Comparison of ENCODE assay signal across 11 cellular contexts in the genomic region with DNA sequence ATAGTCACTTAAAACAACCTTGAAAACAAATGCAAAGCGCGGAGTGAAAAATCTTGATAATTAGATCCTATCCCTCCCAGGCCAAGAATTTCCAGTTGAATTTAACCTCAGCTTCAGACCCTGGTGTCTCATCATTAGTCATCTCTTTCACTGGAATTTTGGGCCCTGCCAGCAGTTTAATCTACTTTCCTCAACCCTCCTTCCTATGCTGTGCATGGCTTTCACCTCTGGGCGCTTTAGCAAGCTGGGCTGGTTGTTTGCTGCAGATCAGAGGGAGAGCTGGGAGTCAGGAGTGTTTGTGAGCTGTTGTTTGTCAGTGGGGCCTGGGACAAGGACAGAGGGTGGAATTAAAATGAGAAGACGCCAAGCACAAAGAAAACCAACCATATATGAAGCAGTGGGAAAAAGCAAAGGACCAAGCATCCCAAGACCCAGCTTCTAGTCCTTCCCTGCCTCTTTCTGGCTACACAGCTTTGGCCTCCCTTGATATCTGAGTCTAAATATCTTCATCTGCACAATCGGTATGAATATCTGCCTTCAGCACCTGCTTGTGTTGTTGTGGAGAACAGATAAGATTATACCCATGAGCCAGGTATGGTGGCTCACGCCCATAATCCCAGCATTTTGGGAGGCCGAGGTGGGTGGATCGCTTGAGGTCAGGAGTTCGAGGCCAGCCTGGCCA. TPM values are rescaled to one million over a fixed set of nuclear protein-coding genes. Genes with fewer than 3 reads are reported as not detected.
A peak's percentile ranks its signal among the peaks of the same experiment; 100 is the strongest.
DNase-seq lines count a peak whose midpoint lies in the region; ATAC-seq, FAIRE-seq and TF ChIP-seq lines count a peak whose summit lies in the region.
"Had no signal": no experiment of that assay in that cellular context is flagged by ENCODE, and none has a peak within 500 bp of the region (broad histone marks: within the 10 kb centered on the region; RNA-seq: fewer than 3 reads in every experiment).

No MANE protein-coding gene starts in this region.

- no peaks in the 10 kb centered on the region for H3K27me3 ChIP-seq in esophagus squamous epithelium

- no peak for TF ChIP-seq POLR2A in esophagus squamous epithelium (IDR thresholded peaks at IDR 0.05)

- peaks cover 62 to 96% (median 91%) of the 10 kb centered on the region in 3 donors for H3K4me1 ChIP-seq in esophagus squamous epithelium

- intact Hi-C loops in esophagus squamous epithelium (cut with DNase I) = no loop called here

- H3K36me3 ChIP-seq in esophagus squamous epithelium = peaks cover 0 to 16% (median 0%) of the 10 kb centered on the region in 3 donors

- DNase-seq in EH (ENCODE audit: low read depth) (peak; percentile 98), RCC 7860 (ENCODE audit: low spot score) (peak; percentile 95), esophagus squamous epithelium (lab: John Stamatoyannopoulos, UW) (no peak), pulmonary artery endothelial cell (ENCODE audit: low read depth, low spot score) (peak; percentile 75), middle frontal gyrus (ENCODE audit: extremely low spot score, low spot score) (no peak)
- DNase-seq: activated gamma-delta T cell; naive thymus-derived CD4-positive, alpha-beta T cell had no signal

- peak overlapping the region; percentile 83 to 94 (median 93) for H3K27ac ChIP-seq in esophagus squamous epithelium

- peak overlapping the region in 1 of 4 donors; percentile 18 for H3K4me3 ChIP-seq in esophagus squamous epithelium
- H3K4me3 ChIP-seq: GM12878 had no signal

- TF ChIP-seq CTCF in esophagus squamous epithelium (IDR thresholded peaks at IDR 0.05) = peak in 1 of 6 experiments; percentile 40

- 43 to 59% methylated on average over 8 to 9 of the region's 9 CpGs for WGBS in esophagus squamous epithelium, 2 donors

- ATAC-seq in GM21423 (IDR thresholded peaks at IDR 0.05; ENCODE audit: unreplicated experiment) (no peak), GM19455 (IDR thresholded peaks at IDR 0.05; ENCODE audit: unreplicated experiment) (no peak), GM21515 (IDR thresholded peaks at IDR 0.05; ENCODE audit: unreplicated experiment) (no peak)
- ATAC-seq: GM12878; naive thymus-derived CD4-positive, alpha-beta T cell had no signal

- FAIRE-seq in RCC 7860 (lab: Jason Lieb, UNC) = peak; percentile 94
- FAIRE-seq: GM12878 had no signal

- no peaks in the 10 kb centered on the region for H3K9me3 ChIP-seq in esophagus squamous epithelium

RNA-seq across cellular contexts. Expression of a gene that starts 13.5 kb away (rescaled TPM):
- total RNA-seq in esophagus squamous epithelium = 100 to 1,000 TPM in 2 of 4 donors, 10 to 100 TPM in 2; 61.1 to 123 (median 99.6) TPM
- 243 and 321 TPM in 2 replicates for total RNA-seq in pulmonary artery endothelial cell

RNA-seq across cellular contexts. Expression of a gene that starts 27.7 kb away (rescaled TPM):
- 10 to 100 TPM in 2 of 4 donors, 1 to 10 TPM in 2; 6.7 to 23.7 (median 14.4) TPM for total RNA-seq in esophagus squamous epithelium
- total RNA-seq in pulmonary artery endothelial cell = 43.5 and 92.2 TPM in 2 replicates

Comparison
In these comparisons a context has a peak if more than half of its experiments do, and no peak if none do; other contexts are left out.
1. DNase-seq: peak in EH (single experiment), RCC 7860 (single experiment) and pulmonary artery endothelial cell (single experiment); none in esophagus squamous epithelium (single experiment) and middle frontal gyrus (single experiment).